Comparison of ENCODE assay signal across 8 cellular contexts in the genomic region with DNA sequence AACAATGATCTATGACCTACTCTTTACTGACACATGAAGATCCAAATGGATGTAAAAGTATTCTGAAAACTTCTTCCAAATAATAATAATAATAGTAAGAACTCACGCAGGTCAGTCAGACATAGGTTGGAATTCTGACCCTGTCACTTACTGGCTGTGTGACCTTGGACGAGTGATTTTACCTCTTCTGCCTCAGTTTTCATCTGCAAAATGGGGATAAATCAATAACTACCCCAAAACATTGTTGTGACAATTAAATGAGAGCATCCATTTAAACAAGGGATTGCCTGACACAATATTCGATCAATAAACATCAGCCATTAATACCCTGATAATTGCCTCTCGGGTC. TPM values are rescaled to one million over a fixed set of nuclear protein-coding genes. Genes with fewer than 3 reads are reported as not detected.
DNase-seq lines count a peak whose midpoint lies in the region; ATAC-seq and TF ChIP-seq lines count a peak whose summit lies in the region.

No MANE protein-coding gene starts in this region.

- WGBS in lung, 2 donors = 11 to 19% methylated on average over 4 of the region's 4 CpGs

- no peak for DNase-seq in activated naive CD4-positive, alpha-beta T cell treated with anti-CD3 and anti-CD28 coated beads for 36 hours
- no peak for DNase-seq in activated naive CD4-positive, alpha-beta T cell (lab: John Stamatoyannopoulos, UW)
- no peak for DNase-seq in astrocyte of the cerebellum (ENCODE audit: low read depth)
- DNase-seq in lung (ENCODE audit: low spot score) = no peak
- no peak for DNase-seq in type B pancreatic cell (ENCODE audit: extremely low spot score, unreplicated experiment)
- DNase-seq in NCI-H2107 (lab: John Stamatoyannopoulos, UW) = no peak
- no peak for DNase-seq in ecto neural progenitor cell (ENCODE audit: low spot score)

- peaks cover 0 to 8% of the 10 kb centered on the region in 2 donors for H3K4me1 ChIP-seq in lung (ENCODE audit: control insufficient read depth in 2 of 2, insufficient read depth in 2 of 2, low read length in 2 of 2)

- H3K4me1 Mint-ChIP-seq in activated naive CD4-positive, alpha-beta T cell treated with anti-CD3 and anti-CD28 coated beads for 36 hours (ENCODE audit: low read depth) = peaks cover 11% of the 10 kb centered on the region
- peaks cover 14% of the 10 kb centered on the region for H3K4me1 Mint-ChIP-seq in type B pancreatic cell (ENCODE audit: unreplicated experiment)

- H3K27me3 Mint-ChIP-seq in activated naive CD4-positive, alpha-beta T cell treated with anti-CD3 and anti-CD28 coated beads for 36 hours (ENCODE audit: low read depth) = peaks cover 3% of the 10 kb centered on the region
- peaks cover 17% of the 10 kb centered on the region for H3K27me3 Mint-ChIP-seq in type B pancreatic cell

- peaks cover 1% of the 10 kb centered on the region for H3K36me3 Mint-ChIP-seq in activated naive CD4-positive, alpha-beta T cell treated with anti-CD3 and anti-CD28 coated beads for 36 hours (ENCODE audit: low read depth)
- H3K36me3 Mint-ChIP-seq in type B pancreatic cell = no peaks in the 10 kb centered on the region

- CTCF ChIA-PET in activated naive CD4-positive, alpha-beta T cell treated with anti-CD3 and anti-CD28 coated beads for 36 hours (lab: Charles Lee) = interaction anchor here (0.6 to 1.5 kb wide), 3 partner anchors 28 to 348 kb away, joined by 3 to 5 read pairs (median 3); no protein-coding TSS in a partner anchor

- no peaks in the 10 kb centered on the region for H3K27me3 ChIP-seq in lung (ENCODE audit: control insufficient read depth, insufficient read depth)

- H3K9me3 Mint-ChIP-seq in activated naive CD4-positive, alpha-beta T cell treated with anti-CD3 and anti-CD28 coated beads for 36 hours = no peaks in the 10 kb centered on the region
- H3K9me3 Mint-ChIP-seq in type B pancreatic cell = no peaks in the 10 kb centered on the region

- peak overlapping the region in 1 of 2 donors; percentile 74 for H3K27ac ChIP-seq in lung (ENCODE audit: low read depth in 1 of 2, low read length in 1 of 2)

- in situ Hi-C loops in astrocyte of the cerebellum (cut with HindIII; ENCODE audit: low sequenced_read_pairs) = loop anchor here (25.0 kb wide), 3 partner anchors 157 to 882 kb away; no protein-coding TSS in a partner anchor

- peaks cover 0 to 2% of the 10 kb centered on the region in 2 donors for H3K36me3 ChIP-seq in lung (ENCODE audit: control insufficient read depth in 2 of 2, insufficient read depth in 2 of 2, low read length in 2 of 2)

- ATAC-seq in lung (ENCODE audit: insufficient read depth, low FRiP score) = no peak
- no peak for ATAC-seq in HG03457 (IDR thresholded peaks at IDR 0.05; ENCODE audit: unreplicated experiment)

- H3K9me3 ChIP-seq in lung (ENCODE audit: control insufficient read depth in 2 of 2, insufficient read depth in 1 of 2, low read length in 1 of 2) = no peaks in the 10 kb centered on the region

- H3K27ac Mint-ChIP-seq in activated naive CD4-positive, alpha-beta T cell treated with anti-CD3 and anti-CD28 coated beads for 36 hours = peak overlapping the region; percentile 80
- H3K27ac Mint-ChIP-seq in type B pancreatic cell = peak overlapping the region; percentile 95

- H3K4me3 ChIP-seq in astrocyte of the cerebellum (ENCODE audit: low read depth, low read length) (peak overlapping the region; percentile 69), lung (peak overlapping the region; percentile 84)

- intact Hi-C loops in activated naive CD4-positive, alpha-beta T cell treated with anti-CD3 and anti-CD28 coated beads for 36 hours (cut with micrococcal nuclease) = loop anchor here (2.0 to 10.0 kb wide), 3 partner anchors 49 to 485 kb away; partner anchors contain the start of gene SRSF4

- TF ChIP-seq CTCF in astrocyte of the cerebellum (IDR thresholded peaks at IDR 0.05; ENCODE audit: low read depth, low read length, missing control alignments) (no peak), lung (IDR thresholded peaks at IDR 0.05; ENCODE audit: control extremely low read depth, extremely low read depth) (no peak), type B pancreatic cell (conservative IDR thresholded peaks at IDR 0.05) (no peak)

- peak overlapping the region; percentile 96 for H3K4me3 Mint-ChIP-seq in activated naive CD4-positive, alpha-beta T cell treated with anti-CD3 and anti-CD28 coated beads for 36 hours
- H3K4me3 Mint-ChIP-seq in type B pancreatic cell = peak overlapping the region; percentile 93

RNA-seq across cellular contexts. Expression of gene MECR, which starts 0.6 kb away (rescaled TPM):
- 10 to 100 TPM; 35.7 to 36.3 TPM for total RNA-seq in activated naive CD4-positive, alpha-beta T cell treated with anti-CD3 and anti-CD28 coated beads for 36 hours
- total RNA-seq in lung = 10 to 100 TPM; 18.0 to 30.1 TPM
- 10 to 100 TPM; 20.1 to 26.2 TPM for polyA plus RNA-seq in lung
- 28.7 and 30.5 TPM in 2 replicates for total RNA-seq in type B pancreatic cell (ENCODE audit: low replicate concordance)

RNA-seq across cellular contexts. Expression of gene PTPRU, which starts 6.1 kb away (rescaled TPM):
- total RNA-seq in activated naive CD4-positive, alpha-beta T cell treated with anti-CD3 and anti-CD28 coated beads for 36 hours = under 1 TPM; 0.15 to 0.38 TPM
- total RNA-seq in lung = 10 to 100 TPM; 22.6 to 55.3 TPM
- polyA plus RNA-seq in lung = 10 to 100 TPM; 22.9 to 42.9 TPM
- 66.6 and 129 TPM in 2 replicates for total RNA-seq in type B pancreatic cell (ENCODE audit: low replicate concordance)

RNA-seq across cellular contexts. Expression of gene SRSF4, which starts 48.5 kb away (rescaled TPM):
- total RNA-seq in activated naive CD4-positive, alpha-beta T cell treated with anti-CD3 and anti-CD28 coated beads for 36 hours = 100 to 1,000 TPM; 166 to 170 TPM
- total RNA-seq in lung = 10 to 100 TPM; 66.2 to 69.1 TPM
- polyA plus RNA-seq in lung = 10 to 100 TPM; 56.7 to 69.3 TPM
- total RNA-seq in type B pancreatic cell (ENCODE audit: low replicate concordance) = 68.9 and 85.3 TPM in 2 replicates

Comparison
In these comparisons a context has a peak if more than half of its experiments do, and no peak if none do; other contexts are left out.
1. RNA of gene PTPRU, which starts 6.1 kb away (total RNA-seq): 66.6 to 129 TPM in type B pancreatic cell and 22.6 to 55.3 TPM in lung; 0.15 to 0.38 TPM in activated naive CD4-positive, alpha-beta T cell treated with anti-CD3 and anti-CD28 coated beads for 36 hours; every median in the first group is over 10 times any median in the second.